ENCODE assay signal across 19 cellular contexts in genomic region chr6:4856779-4857178, GRCh38.
DNase-seq lines count a peak whose midpoint lies in the region; ATAC-seq and TF ChIP-seq lines count a peak whose summit lies in the region.
"Had no signal": no experiment of that assay in that cellular context is flagged by ENCODE, and none has a peak within 500 bp of the region (broad histone marks: within the 10 kb centered on the region; RNA-seq: fewer than 3 reads in every experiment).

No MANE protein-coding gene starts in this region.

- WGBS in GM23248 (ENCODE audit: low coverage in 1 of 2, low lambda C conversion rate in 2 of 2, missing lambda C conversion rate in 2 of 2), 2 experiments = 88 to 90% methylated on average over 3 of the region's 3 CpGs

- H3K36me3 ChIP-seq in GM23248 (ENCODE audit: low read depth) = no peaks in the 10 kb centered on the region
- no peaks in the 10 kb centered on the region for H3K36me3 ChIP-seq in Panc1 (ENCODE audit: control insufficient read depth, insufficient read depth, low read length)
- no peaks in the 10 kb centered on the region for H3K36me3 ChIP-seq in breast epithelium
- H3K36me3 ChIP-seq: HAP-1, tibial nerve had no signal

- H3K9me3 ChIP-seq in GM23248 (ENCODE audit: low read depth) = no peaks in the 10 kb centered on the region
- H3K9me3 ChIP-seq in Panc1 (ENCODE audit: control insufficient read depth, insufficient read depth, low read depth, low read length) = no peaks in the 10 kb centered on the region
- no peaks in the 10 kb centered on the region for H3K9me3 ChIP-seq in breast epithelium
- H3K9me3 ChIP-seq: HAP-1, mucosa of descending colon, tibial nerve had no signal

- H3K79me2 ChIP-seq in GM23248 (ENCODE audit: insufficient read depth) = peaks cover 99% of the 10 kb centered on the region

- no peaks in the 10 kb centered on the region for H3F3A ChIP-seq in GM23248 (ENCODE audit: insufficient read depth)

- H3K27ac ChIP-seq in GM23248 (no peak overlapping the region), Panc1 (ENCODE audit: low read length) (no peak overlapping the region), breast epithelium (no peak overlapping the region)
- H3K27ac ChIP-seq: tibial nerve had no signal

- H3K9me3 Mint-ChIP-seq in neural crest cell = no peaks in the 10 kb centered on the region
- H3K9me3 Mint-ChIP-seq: CD8-positive, alpha-beta memory T cell had no signal

- TF ChIP-seq CTCF in Panc1 (IDR thresholded peaks at IDR 0.05) (peak; percentile 41), neural crest cell (conservative IDR thresholded peaks at IDR 0.05) (peak; percentile 36), breast epithelium (IDR thresholded peaks at IDR 0.05) (no peak)

- H3K36me3 Mint-ChIP-seq in neural crest cell (ENCODE audit: low read depth) = peaks cover 6% of the 10 kb centered on the region

- ATAC-seq in Panc1 (0 out of 2 replicates have a peak, but pooled peaks have one; percentile 68), HG03460 (IDR thresholded peaks at IDR 0.05; ENCODE audit: unreplicated experiment) (no peak)
- ATAC-seq: mucosa of descending colon; stimulated activated memory B cell treated with anti-CD40 and anti-IgM and Interleukin-4, amounts not matched to agents 10 μg/mL and 1 μg/mL and 100 μg/mL, for 72 hours had no signal

- H3K27ac Mint-ChIP-seq in neural crest cell (ENCODE audit: unreplicated experiment) = no peak overlapping the region
- H3K27ac Mint-ChIP-seq: activated CD4-positive, alpha-beta memory T cell treated with anti-CD3 and anti-CD28 coated beads, Interleukin-2, amount 10 ng/mL, durations not matched to agents 7 days and 5 days; stimulated activated memory B cell treated with anti-CD40 and anti-IgM and Interleukin-4, amounts not matched to agents 10 μg/mL and 1 μg/mL and 100 μg/mL, for 72 hours had no signal

- peaks cover 29% of the 10 kb centered on the region for H3K4me1 Mint-ChIP-seq in neural crest cell

- no peaks in the 10 kb centered on the region for H3K9me2 ChIP-seq in GM23248 (ENCODE audit: insufficient read depth)

- POLR2A ChIA-PET in Panc1 (lab: Charles Lee) = no interaction called here

- H3K4me1 ChIP-seq in GM23248 (ENCODE audit: insufficient read depth) (no peaks in the 10 kb centered on the region), Panc1 (ENCODE audit: control insufficient read depth, insufficient read depth, low read length) (no peaks in the 10 kb centered on the region), breast epithelium (no peaks in the 10 kb centered on the region)
- H3K4me1 ChIP-seq: HAP-1 had no signal

- BruUV-seq in Panc1 (replicated peaks; lab: Mats Ljungman, UMichigan) = no TSS peak

- H3K4me2 ChIP-seq in GM23248 (ENCODE audit: unreplicated experiment) = no peak overlapping the region

- no peaks in the 10 kb centered on the region for H3K27me3 Mint-ChIP-seq in neural crest cell (ENCODE audit: low read depth)
- H3K27me3 Mint-ChIP-seq: activated CD4-positive, alpha-beta memory T cell treated with anti-CD3 and anti-CD28 coated beads, Interleukin-2, amount 10 ng/mL, durations not matched to agents 7 days and 5 days; CD8-positive, alpha-beta memory T cell; stimulated activated memory B cell treated with anti-CD40 and anti-IgM and Interleukin-4, amounts not matched to agents 10 μg/mL and 1 μg/mL and 100 μg/mL, for 72 hours had no signal

- TF ChIP-seq POLR2A in breast epithelium (IDR thresholded peaks at IDR 0.05) = no peak

- no peak overlapping the region for H2AFZ ChIP-seq in GM23248

- DNase-seq in DMS53 (lab: John Stamatoyannopoulos, UW) (peak; percentile 10), DMS53 treated with DMSO at 0.1 percent for 48 hours (lab: John Stamatoyannopoulos, UW; ENCODE audit: unreplicated experiment) (no peak), GM23248 (peak; percentile 9), Panc1 (ENCODE audit: low read depth, low spot score) (no peak), neural crest cell (ENCODE audit: low read depth, low spot score) (no peak), breast epithelium (ENCODE audit: low spot score in 2 of 2) (no peak), CD1c-positive myeloid dendritic cell (ENCODE audit: extremely low spot score) (no peak)
- DNase-seq: activated CD4-positive, alpha-beta memory T cell treated with anti-CD3 and anti-CD28 coated beads, Interleukin-2, amount 10 ng/mL, durations not matched to agents 7 days and 5 days; activated T-cell treated with anti-CD3 and anti-CD28 coated beads, Interleukin-2, amount 50 U/mL, for 48 hours; CD8-positive, alpha-beta memory T cell; central memory CD4-positive, alpha-beta T cell; effector CD8-positive, alpha-beta T cell; foreskin fibroblast; mucosa of descending colon; NCI-H1694 treated with DMSO at 0.1 percent for 48 hours had no signal

- in situ Hi-C loops in GM23248 (cut with MboI) = no loop called here
- in situ Hi-C loops in Panc1 (cut with HindIII; ENCODE audit: low pct_unique_long_range_greater_than_20kb, low sequenced_read_pairs) = no loop called here

- no peak overlapping the region for H3K4me3 Mint-ChIP-seq in neural crest cell
- H3K4me3 Mint-ChIP-seq: activated CD4-positive, alpha-beta memory T cell treated with anti-CD3 and anti-CD28 coated beads, Interleukin-2, amount 10 ng/mL, durations not matched to agents 7 days and 5 days; stimulated activated memory B cell treated with anti-CD40 and anti-IgM and Interleukin-4, amounts not matched to agents 10 μg/mL and 1 μg/mL and 100 μg/mL, for 72 hours had no signal

- H3K4me3 ChIP-seq in GM23248 (no peak overlapping the region), Panc1 (ENCODE audit: low read depth in 2 of 2, low read length in 2 of 2) (no peak overlapping the region), breast epithelium (no peak overlapping the region)
- H3K4me3 ChIP-seq: HAP-1, mucosa of descending colon, tibial nerve had no signal

- H3K9ac ChIP-seq in GM23248 = no peak overlapping the region

- H4K20me1 ChIP-seq in GM23248 (ENCODE audit: insufficient read depth) = peaks cover 23% of the 10 kb centered on the region

- intact Hi-C loops in Panc1 (cut with micrococcal nuclease; ENCODE audit: unreplicated experiment) (no loop called here), breast epithelium (cut with DNase I; ENCODE audit: low total_unique reads) (no loop called here)

- H3K27me3 ChIP-seq in GM23248 (replicated peaks; ENCODE audit: insufficient read depth) = no peaks in the 10 kb centered on the region
- H3K27me3 ChIP-seq in Panc1 (ENCODE audit: control insufficient read depth, insufficient read depth, low read length) = no peaks in the 10 kb centered on the region
- H3K27me3 ChIP-seq in breast epithelium = no peaks in the 10 kb centered on the region
- H3K27me3 ChIP-seq: tibial nerve had no signal

- CTCF ChIA-PET in Panc1 (lab: Charles Lee) = no interaction called here

Comparison
In these comparisons a context has a peak if more than half of its experiments do, and no peak if none do; other contexts are left out.
1. DNase-seq: peak in DMS53 (single experiment) and GM23248 (single experiment); none in DMS53 treated with DMSO at 0.1 percent for 48 hours (single experiment), Panc1 (single experiment), neural crest cell (single experiment), breast epithelium (0 of 2) and CD1c-positive myeloid dendritic cell (single experiment).
2. CTCF ChIP-seq: peak in Panc1 (single experiment) and neural crest cell (single experiment); none in breast epithelium (0 of 3).